1 cellular context compared by ENCODE assay signal in genomic region chr11:65743928-65744698, GRCh38.
TF ChIP-seq lines count a peak whose summit lies in the region.

No MANE protein-coding gene starts in this region.

TF ChIP-seq in HepG2, 621 proteins besides CTCF, POLR2A, EP300 and RAD21 (continued from another document and continues in another):
- TF ChIP-seq ELF1 (CRISPR knock-in tag; IDR thresholded peaks at IDR 0.05) (peak; percentile 57), KDM5A (IDR thresholded peaks at IDR 0.05; ENCODE audit: borderline replicate concordance, low read length) (no peak), RFX5 (IDR thresholded peaks at IDR 0.05; ENCODE audit: low read depth, low read length) (0 out of 2 replicates have a peak, but pooled peaks have one; percentile 7), ZNF605 (CRISPR knock-in tag; IDR thresholded peaks at IDR 0.05) (no peak), HOXA5 (CRISPR knock-in tag; IDR thresholded peaks at IDR 0.05) (peak; percentile 57; the same call in 1 of the 2 replicates), ZNF644 (CRISPR knock-in tag; IDR thresholded peaks at IDR 0.05; ENCODE audit: low read depth) (no peak), MXI1 (IDR thresholded peaks at IDR 0.05; ENCODE audit: borderline replicate concordance, low read depth, low read length) (no peak; the same call in 2 of the 3 replicates), AHR (CRISPR knock-in tag; IDR thresholded peaks at IDR 0.05) (no peak), ZNF766 (CRISPR knock-in tag; IDR thresholded peaks at IDR 0.05; ENCODE audit: borderline replicate concordance) (no peak), NFKB2 (CRISPR knock-in tag; IDR thresholded peaks at IDR 0.05; ENCODE audit: borderline replicate concordance) (no peak), PRDM10 (CRISPR knock-in tag; IDR thresholded peaks at IDR 0.05; ENCODE audit: low read depth) (0 out of 2 replicates have a peak, but pooled peaks have one; percentile 62), TBX2 (CRISPR knock-in tag; IDR thresholded peaks at IDR 0.05; ENCODE audit: borderline replicate concordance) (0 out of 2 replicates have a peak, but pooled peaks have one; percentile 39), ZNF792 (CRISPR knock-in tag; IDR thresholded peaks at IDR 0.05) (no peak), ZNF432 (CRISPR knock-in tag; IDR thresholded peaks at IDR 0.05; ENCODE audit: borderline replicate concordance) (no peak), RNF2 (conservative IDR thresholded peaks at IDR 0.05; ENCODE audit: low read depth) (no peak), HNRNPL (IDR thresholded peaks at IDR 0.05; ENCODE audit: low read depth, low read length) (peak; percentile 80; the same call in 1 of the 2 replicates), PLRG1 (conservative IDR thresholded peaks at IDR 0.05) (no peak), JUNB (CRISPR knock-in tag; IDR thresholded peaks at IDR 0.05; ENCODE audit: borderline replicate concordance) (no peak), FIP1L1 (IDR thresholded peaks at IDR 0.05; ENCODE audit: borderline replicate concordance, insufficient read depth, low read depth, low read length) (no peak), KLF11 (CRISPR knock-in tag; IDR thresholded peaks at IDR 0.05) (no peak), ZNF256 (CRISPR knock-in tag; conservative IDR thresholded peaks at IDR 0.05) (no peak), GPN1 (CRISPR knock-in tag; IDR thresholded peaks at IDR 0.05; ENCODE audit: borderline replicate concordance) (no peak), KLF12 (CRISPR knock-in tag; IDR thresholded peaks at IDR 0.05; ENCODE audit: borderline replicate concordance) (0 out of 2 replicates have a peak, but pooled peaks have one; percentile 24), REXO4 (CRISPR knock-in tag; IDR thresholded peaks at IDR 0.05; ENCODE audit: borderline replicate concordance) (no peak), ZNF772 (CRISPR knock-in tag; IDR thresholded peaks at IDR 0.05) (peak; percentile 66; the same call in 1 of the 2 replicates), ZNF558 (CRISPR knock-in tag; IDR thresholded peaks at IDR 0.05; ENCODE audit: borderline replicate concordance) (no peak), SATB2 (CRISPR knock-in tag; IDR thresholded peaks at IDR 0.05) (no peak), MED8 (CRISPR knock-in tag; IDR thresholded peaks at IDR 0.05; ENCODE audit: insufficient replicate concordance) (no peak), ZNF142 (CRISPR knock-in tag; IDR thresholded peaks at IDR 0.05) (no peak), ATF5 (CRISPR knock-in tag; IDR thresholded peaks at IDR 0.05; ENCODE audit: low read depth) (no peak), ZBTB33 (CRISPR knock-in tag; IDR thresholded peaks at IDR 0.05) (no peak), HES4 (CRISPR knock-in tag; IDR thresholded peaks at IDR 0.05; ENCODE audit: borderline replicate concordance) (no peak), ZNF576 (CRISPR knock-in tag; IDR thresholded peaks at IDR 0.05) (no peak), ZNF800 (CRISPR knock-in tag; IDR thresholded peaks at IDR 0.05) (no peak), HIC2 (CRISPR knock-in tag; IDR thresholded peaks at IDR 0.05; ENCODE audit: low read depth) (peak; percentile 54; the same call in 1 of the 2 replicates), ZNF138 (CRISPR knock-in tag; IDR thresholded peaks at IDR 0.05; ENCODE audit: low read depth) (0 out of 2 replicates have a peak, but pooled peaks have one; percentile 37), MED1 (CRISPR knock-in tag; IDR thresholded peaks at IDR 0.05) (0 out of 2 replicates have a peak, but pooled peaks have one; percentile 33), JUN (CRISPR knock-in tag; IDR thresholded peaks at IDR 0.05) (no peak), SP140L (CRISPR knock-in tag; IDR thresholded peaks at IDR 0.05; ENCODE audit: borderline replicate concordance) (no peak), FUBP1 (CRISPR knock-in tag; IDR thresholded peaks at IDR 0.05; ENCODE audit: borderline replicate concordance) (no peak), TIGD3 (CRISPR knock-in tag; IDR thresholded peaks at IDR 0.05; ENCODE audit: borderline replicate concordance) (no peak), IKZF4 (CRISPR knock-in tag; IDR thresholded peaks at IDR 0.05; ENCODE audit: borderline replicate concordance, low read depth, not compliant biosample characterization) (no peak)
